Comparison of ENCODE assay signal across 19 cellular contexts in genomic region chr11:70525006-70525405, GRCh38.
DNase-seq lines count a peak whose midpoint lies in the region; FAIRE-seq and TF ChIP-seq lines count a peak whose summit lies in the region.
"Had no signal": no experiment of that assay in that cellular context is flagged by ENCODE, and none has a peak within 500 bp of the region (broad histone marks: within the 10 kb centered on the region; RNA-seq: fewer than 3 reads in every experiment).

No MANE protein-coding gene starts in this region.

- peak overlapping the region; percentile 25 for H3K18ac ChIP-seq in mesendoderm (ENCODE audit: low read length)

- H3K4me3 Mint-ChIP-seq in brain = no peak overlapping the region
- H3K4me3 Mint-ChIP-seq: activated CD8-positive, alpha-beta T cell treated with anti-CD3 and anti-CD28 coated beads for 36 hours; activated naive CD4-positive, alpha-beta T cell treated with anti-CD3 and anti-CD28 coated beads, Interleukin-2, amount 50 U/mL, for 24 hours; B cell; naive thymus-derived CD4-positive, alpha-beta T cell had no signal

- no peak overlapping the region for H2BK15ac ChIP-seq in mesendoderm (replicated peaks; ENCODE audit: low read depth)

- no peaks in the 10 kb centered on the region for H3K36me3 ChIP-seq in mesendoderm (ENCODE audit: control insufficient read depth, insufficient read depth, low read length)

- TF ChIP-seq CTCF in brain (conservative IDR thresholded peaks at IDR 0.05) (no peak), D721Med (IDR thresholded peaks at IDR 0.05; ENCODE audit: insufficient read depth, missing control alignments) (no peak)

- H3K4ac ChIP-seq in mesendoderm (ENCODE audit: low read depth, low read length) = peak overlapping the region; percentile 38

- no peaks in the 10 kb centered on the region for H3K79me1 ChIP-seq in mesendoderm (ENCODE audit: low read length)

- peak overlapping the region in 4 of 5 experiments; percentile 46 to 100 (median 72) for H3K27ac Mint-ChIP-seq in brain
- H3K27ac Mint-ChIP-seq: activated CD8-positive, alpha-beta T cell treated with anti-CD3 and anti-CD28 coated beads for 36 hours; activated naive CD4-positive, alpha-beta T cell treated with anti-CD3 and anti-CD28 coated beads, Interleukin-2, amount 50 U/mL, for 24 hours; B cell; naive thymus-derived CD4-positive, alpha-beta T cell had no signal

- H4K5ac ChIP-seq in mesendoderm (ENCODE audit: low read length) = no peak overlapping the region

- no CpG with 5 or more reads among the region's 9 CpGs for WGBS in mesendoderm (ENCODE audit: extremely low coverage, insufficient coverage, low lambda C conversion rate)

- H3K4me3 ChIP-seq in mesendoderm (ENCODE audit: low read length) = no peak overlapping the region
- H3K4me3 ChIP-seq: GM23248 had no signal

- H3K9ac ChIP-seq in mesendoderm (ENCODE audit: low read length) = peak overlapping the region; percentile 10
- H3K9ac ChIP-seq: GM23248 had no signal

- H3K27ac ChIP-seq in mesendoderm (ENCODE audit: low read depth, low read length) = no peak overlapping the region
- H3K27ac ChIP-seq: 22Rv1, GM23248 had no signal

- DNase-seq in NCI-H1417 (lab: John Stamatoyannopoulos, UW) (peak in 2 of 3 experiments; percentile 20 to 39), NCI-H1417 treated with DMSO at 0.1 percent for 48 hours (lab: John Stamatoyannopoulos, UW) (no peak), NCI-H1105 (lab: John Stamatoyannopoulos, UW) (peak; percentile 47), mesendoderm (no peak), activated gamma-delta T cell (lab: John Stamatoyannopoulos, UW) (no peak), epidermal melanocyte (ENCODE audit: insufficient read length, low spot score) (no peak), D721Med (ENCODE audit: insufficient read length, low spot score) (no peak)
- DNase-seq: activated CD8-positive, alpha-beta T cell treated with anti-CD3 and anti-CD28 coated beads for 36 hours; activated T-cell treated with anti-CD3 and anti-CD28 coated beads, Interleukin-2, amount 50 U/mL, for 1 hour; Calu3; GDM1; GM23248; naive thymus-derived CD4-positive, alpha-beta T cell; NCI-H446; small intestine had no signal

- peaks cover 8% of the 10 kb centered on the region for H3K4me1 ChIP-seq in mesendoderm (ENCODE audit: control insufficient read depth, low read depth, low read length)

- H3K56ac ChIP-seq in mesendoderm (ENCODE audit: low read length) = peak overlapping the region; percentile 6

- no peaks in the 10 kb centered on the region for H3K79me2 ChIP-seq in mesendoderm (ENCODE audit: control insufficient read depth, insufficient read depth, low read length)

- H3K27me3 Mint-ChIP-seq in brain = peaks cover 5% of the 10 kb centered on the region

- H3K4me2 ChIP-seq in mesendoderm (ENCODE audit: low read length) = no peak overlapping the region

- H3K9me3 Mint-ChIP-seq in brain = peaks cover 0 to 5% (median 0%) of the 10 kb centered on the region in 5 experiments
- H3K9me3 Mint-ChIP-seq: activated naive CD4-positive, alpha-beta T cell treated with anti-CD3 and anti-CD28 coated beads, Interleukin-2, amount 50 U/mL, for 24 hours; naive thymus-derived CD4-positive, alpha-beta T cell had no signal

- peak overlapping the region; percentile 22 for H2BK5ac ChIP-seq in mesendoderm (ENCODE audit: low read length)

- H3K27me3 ChIP-seq in mesendoderm (ENCODE audit: insufficient read depth, low read length, poor library complexity) = no peaks in the 10 kb centered on the region

- no peak overlapping the region for H4K8ac ChIP-seq in mesendoderm (ENCODE audit: low read depth, low read length)

- FAIRE-seq in D721Med (lab: Jason Lieb, UNC) = no peak
- FAIRE-seq: small intestine had no signal

- no peak overlapping the region for H2BK120ac ChIP-seq in mesendoderm (ENCODE audit: low read depth, low read length)

- H3K23ac ChIP-seq in mesendoderm (ENCODE audit: low read length) = no peak overlapping the region

- H2AK5ac ChIP-seq in mesendoderm (ENCODE audit: low read length) = no peak overlapping the region

- H3K36me3 Mint-ChIP-seq in brain = no peaks in the 10 kb centered on the region
- H3K36me3 Mint-ChIP-seq: activated naive CD4-positive, alpha-beta T cell treated with anti-CD3 and anti-CD28 coated beads, Interleukin-2, amount 50 U/mL, for 24 hours; naive thymus-derived CD4-positive, alpha-beta T cell had no signal

- H3K4me1 Mint-ChIP-seq in brain = peaks cover 83% of the 10 kb centered on the region
- H3K4me1 Mint-ChIP-seq: activated naive CD4-positive, alpha-beta T cell treated with anti-CD3 and anti-CD28 coated beads, Interleukin-2, amount 50 U/mL, for 24 hours; B cell; naive thymus-derived CD4-positive, alpha-beta T cell had no signal

Comparison
In these comparisons a context has a peak if more than half of its experiments do, and no peak if none do; other contexts are left out.
1. DNase-seq: peak in NCI-H1417 (2 of 3) and NCI-H1105 (single experiment); none in NCI-H1417 treated with DMSO at 0.1 percent for 48 hours (single experiment), mesendoderm (single experiment), activated gamma-delta T cell (single experiment), epidermal melanocyte (single experiment) and D721Med (single experiment).